ENCODE assay signal across 9 cellular contexts in genomic region chr6:139030211-139030530, GRCh38. TPM values are rescaled to one million over a fixed set of nuclear protein-coding genes. Genes with fewer than 3 reads are reported as not detected.
DNase-seq lines count a peak whose midpoint lies in the region; ATAC-seq, FAIRE-seq and TF ChIP-seq lines count a peak whose summit lies in the region.
"Had no signal": no experiment of that assay in that cellular context is flagged by ENCODE, and none has a peak within 500 bp of the region (broad histone marks: within the 10 kb centered on the region; RNA-seq: fewer than 3 reads in every experiment).

No MANE protein-coding gene starts in this region.

- peaks cover 34% of the 10 kb centered on the region for H3K4me1 Mint-ChIP-seq in CD8-positive, alpha-beta T cell (ENCODE audit: low read depth)
- peaks cover 21% of the 10 kb centered on the region for H3K4me1 Mint-ChIP-seq in neural progenitor cell

- no peaks in the 10 kb centered on the region for H3K9me3 Mint-ChIP-seq in CD8-positive, alpha-beta T cell
- H3K9me3 Mint-ChIP-seq in neural progenitor cell: no peaks in the 10 kb centered on the region

- no peaks in the 10 kb centered on the region for H3K27me3 Mint-ChIP-seq in CD8-positive, alpha-beta T cell (ENCODE audit: low read depth)
- H3K27me3 Mint-ChIP-seq in neural progenitor cell (ENCODE audit: insufficient read depth, low read depth): no peaks in the 10 kb centered on the region

- H3K4me1 ChIP-seq in CD8-positive, alpha-beta T cell (ENCODE audit: insufficient read depth, low read length): peaks cover 24% of the 10 kb centered on the region
- peaks cover 23% of the 10 kb centered on the region for H3K4me1 ChIP-seq in effector memory CD4-positive, alpha-beta T cell (ENCODE audit: control insufficient read depth, insufficient read depth, low read length, poor library complexity, severe bottlenecking)
- peaks cover 35% of the 10 kb centered on the region for H3K4me1 ChIP-seq in neural progenitor cell

- TF ChIP-seq CTCF in CD8-positive, alpha-beta T cell (IDR thresholded peaks at IDR 0.05): no peak
- no peak for TF ChIP-seq CTCF in neural progenitor cell (IDR thresholded peaks at IDR 0.05)

- H3K27ac Mint-ChIP-seq in CD8-positive, alpha-beta T cell: no peak overlapping the region
- H3K27ac Mint-ChIP-seq in neural progenitor cell: no peak overlapping the region

- H3K27ac ChIP-seq in CD8-positive, alpha-beta T cell (ENCODE audit: low read depth, low read length): peak overlapping the region; percentile 90
- peak overlapping the region; percentile 86 for H3K27ac ChIP-seq in effector memory CD4-positive, alpha-beta T cell (ENCODE audit: insufficient read depth, low read length, poor library complexity, severe bottlenecking)
- H3K27ac ChIP-seq in neural progenitor cell: peak overlapping the region; percentile 9

- H3K4me3 Mint-ChIP-seq in CD8-positive, alpha-beta T cell: no peak overlapping the region
- no peak overlapping the region for H3K4me3 Mint-ChIP-seq in neural progenitor cell

- no peak for DNase-seq in CD8-positive, alpha-beta T cell
- DNase-seq in Kasumi-1 (lab: John Stamatoyannopoulos, UW) (peak; percentile 46 to 53), neural progenitor cell (ENCODE audit: low spot score) (peak; percentile 41), GM19238 (ENCODE audit: insufficient read length, low spot score) (no peak), HTR-8/SVneo (ENCODE audit: insufficient read length, low spot score) (no peak)
- DNase-seq in effector memory CD4-positive, alpha-beta T cell: no peak

- POLR2A ChIA-PET in CD8-positive, alpha-beta T cell (lab: Charles Lee): interaction anchor here (0.6 to 1.7 kb wide), 5 partner anchors 95 to 345 kb away, joined by 3 to 8 read pairs (median 5); partner anchors contain the start of gene CITED2

- no peak for ATAC-seq in CD8-positive, alpha-beta T cell
- ATAC-seq in HG03045 (IDR thresholded peaks at IDR 0.05; ENCODE audit: unreplicated experiment): no peak
- no peak for ATAC-seq in HG02884 (IDR thresholded peaks at IDR 0.05; ENCODE audit: unreplicated experiment)

- peak overlapping the region; percentile 2 for H3K9ac ChIP-seq in neural progenitor cell

- FAIRE-seq in HTR-8/SVneo (lab: Jason Lieb, UNC): no peak
- FAIRE-seq: K562 had no signal

- no peaks in the 10 kb centered on the region for H3K27me3 ChIP-seq in CD8-positive, alpha-beta T cell (ENCODE audit: insufficient read depth, low read length)
- H3K27me3 ChIP-seq in effector memory CD4-positive, alpha-beta T cell (replicated peaks; ENCODE audit: control insufficient read depth, insufficient read depth, low read length, poor library complexity, severe bottlenecking): no peaks in the 10 kb centered on the region
- no peaks in the 10 kb centered on the region for H3K27me3 ChIP-seq in neural progenitor cell

- H2AFZ ChIP-seq in neural progenitor cell (replicated peaks): no peak overlapping the region

- H3K4me2 ChIP-seq in neural progenitor cell: peak overlapping the region; percentile 86

- H3F3A ChIP-seq in neural progenitor cell (ENCODE audit: low read depth): peaks cover 25% of the 10 kb centered on the region

- H3K36me3 ChIP-seq in CD8-positive, alpha-beta T cell (ENCODE audit: insufficient read depth, low read length): no peaks in the 10 kb centered on the region
- H3K36me3 ChIP-seq in effector memory CD4-positive, alpha-beta T cell (ENCODE audit: control insufficient read depth, insufficient read depth, low read length): peaks cover 8% of the 10 kb centered on the region
- H3K36me3 ChIP-seq in neural progenitor cell: peaks cover 7% of the 10 kb centered on the region

- CTCF ChIA-PET in CD8-positive, alpha-beta T cell (lab: Charles Lee): interaction anchor here (0.7 to 1.7 kb wide), 3 partner anchors 41 to 339 kb away, joined by 3 read pairs; no protein-coding TSS in a partner anchor

- H3K36me3 Mint-ChIP-seq in CD8-positive, alpha-beta T cell: peaks cover 30% of the 10 kb centered on the region
- peaks cover 11% of the 10 kb centered on the region for H3K36me3 Mint-ChIP-seq in neural progenitor cell

- H3K79me2 ChIP-seq in neural progenitor cell (ENCODE audit: low read depth): peaks cover 69% of the 10 kb centered on the region

- peak overlapping the region; percentile 99 for H3K4me3 ChIP-seq in CD8-positive, alpha-beta T cell (ENCODE audit: low read depth, low read length)
- peak overlapping the region; percentile 95 for H3K4me3 ChIP-seq in effector memory CD4-positive, alpha-beta T cell (ENCODE audit: insufficient read depth, low read depth, low read length, poor library complexity, severe bottlenecking)
- peak overlapping the region; percentile 88 for H3K4me3 ChIP-seq in neural progenitor cell

- peaks cover 42% of the 10 kb centered on the region for H4K20me1 ChIP-seq in neural progenitor cell (ENCODE audit: low read depth)

- no peaks in the 10 kb centered on the region for H3K9me3 ChIP-seq in CD8-positive, alpha-beta T cell (ENCODE audit: low read length)
- no peaks in the 10 kb centered on the region for H3K9me3 ChIP-seq in effector memory CD4-positive, alpha-beta T cell (ENCODE audit: control insufficient read depth, low read length)
- H3K9me3 ChIP-seq in neural progenitor cell (ENCODE audit: low read depth): no peaks in the 10 kb centered on the region

- intact Hi-C loops in CD8-positive, alpha-beta T cell (cut with DNase I, micrococcal nuclease): no loop called here

RNA-seq across cellular contexts. Expression of gene ABRACL, which starts 1.6 kb away (rescaled TPM):
- total RNA-seq in CD8-positive, alpha-beta T cell: 10 to 100 TPM; 30.4 to 30.5 TPM
- total RNA-seq in neural progenitor cell (ENCODE audit: low replicate concordance): 134 and 242 TPM in 2 replicates

RNA-seq across cellular contexts. Expression of gene REPS1, which starts 42.1 kb away (rescaled TPM):
- 10 to 100 TPM; 50.4 to 60.3 TPM for total RNA-seq in CD8-positive, alpha-beta T cell
- 86.1 and 97.5 TPM in 2 replicates for total RNA-seq in neural progenitor cell (ENCODE audit: low replicate concordance)

Comparison
In these comparisons a context has a peak if more than half of its experiments do, and no peak if none do; other contexts are left out.
1. DNase-seq: peak in Kasumi-1 (2 of 2) and neural progenitor cell (single experiment); none in CD8-positive, alpha-beta T cell (0 of 7), effector memory CD4-positive, alpha-beta T cell (0 of 3), GM19238 (single experiment) and HTR-8/SVneo (single experiment).
2. H3K27ac ChIP-seq: peak in every context shown above with its lines; median percentile 90 in CD8-positive, alpha-beta T cell; 86 in effector memory CD4-positive, alpha-beta T cell; 9 in neural progenitor cell.
3. Peak in every context shown above with its lines, with median percentiles within 50 percentile points of each other: H3K4me3 ChIP-seq.